In genomic region chr17:73882590-73882989, GRCh38 we compare ENCODE assay signal across 7 cellular contexts.
"Had no signal": no experiment of that assay in that cellular context is flagged by ENCODE, and none has a peak within 500 bp of the region (broad histone marks: within the 10 kb centered on the region; RNA-seq: fewer than 3 reads in every experiment).

No MANE protein-coding gene starts in this region.

- H3K27ac Mint-ChIP-seq: HFFc6 had no signal

- DNase-seq: GM23248, GOT3, H7, HFFc6, IMR-90 had no signal

- H3K4me3 Mint-ChIP-seq: HFFc6 had no signal

- ATAC-seq: HCT116, K562 had no signal
